In the genomic region with DNA sequence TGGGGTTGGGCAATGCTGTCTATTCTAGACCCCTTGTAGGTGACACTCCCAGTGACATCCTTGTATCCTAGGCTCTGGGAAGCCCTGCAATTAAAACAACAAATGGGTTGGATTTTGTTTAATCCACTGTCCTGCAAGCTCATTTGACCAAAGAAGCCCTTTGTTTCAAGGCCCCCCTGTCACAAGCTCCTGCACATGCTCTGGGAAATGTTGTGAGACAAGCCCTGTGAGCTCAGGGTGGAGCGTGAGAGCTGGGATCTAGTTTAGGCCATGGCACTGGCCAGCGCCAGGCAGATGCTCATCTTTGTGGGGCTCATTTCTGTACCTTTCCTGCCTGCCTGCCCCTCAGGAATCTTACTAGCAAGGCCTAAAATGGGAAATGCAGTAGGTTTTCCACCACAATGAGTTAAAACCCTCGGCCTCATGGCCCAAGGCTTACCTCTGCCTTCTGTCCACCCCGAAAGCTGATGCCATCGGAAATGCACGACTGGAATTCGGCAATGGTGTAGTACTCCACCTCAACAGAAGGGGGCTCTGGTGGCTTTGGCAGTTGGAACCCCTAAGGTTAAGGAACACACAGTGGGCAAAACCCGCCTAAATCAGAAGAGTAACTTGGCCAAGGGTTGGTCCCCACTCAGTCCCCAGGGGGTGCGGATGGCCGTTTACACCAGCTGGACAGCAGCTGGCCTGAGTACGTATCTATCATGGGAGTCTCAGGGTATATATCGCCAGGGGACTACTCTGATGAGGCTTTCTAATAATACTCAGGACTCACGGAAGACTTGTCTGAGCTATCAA, we compare ENCODE assay signal across 8 cellular contexts.
DNase-seq lines count a peak whose midpoint lies in the region; ATAC-seq and TF ChIP-seq lines count a peak whose summit lies in the region.

No MANE protein-coding gene starts in this region.

- no peak overlapping the region for H3K4me3 ChIP-seq in SJCRH30
- H3K4me3 ChIP-seq in astrocyte of the spinal cord (ENCODE audit: low read depth, low read length): no peak overlapping the region

- TF ChIP-seq CTCF in astrocyte of the spinal cord (IDR thresholded peaks at IDR 0.05; ENCODE audit: low read depth, low read length): peak; percentile 81

- H3K9me3 ChIP-seq in SJCRH30 (replicated peaks): no peaks in the 10 kb centered on the region

- no peaks in the 10 kb centered on the region for H3K4me1 ChIP-seq in SJCRH30

- H3K27me3 ChIP-seq in SJCRH30: no peaks in the 10 kb centered on the region

- DNase-seq in Right ventricle myocardium inferior (ENCODE audit: missing footprints) (no peak), cardiac septum (ENCODE audit: low spot score) (no peak), SJCRH30 (peak; percentile 41 to 62), astrocyte of the spinal cord (ENCODE audit: low read depth, low spot score) (peak; percentile 27), hippocampal formation (lab: John Stamatoyannopoulos, UW) (peak; percentile 19 to 25)
- DNase-seq in stimulated activated CD4-positive, alpha-beta T cell treated with anti-CD3 and anti-CD28 coated beads, Interleukin-1b, Interleukin-23, amount 100 ng/mL, for 4 hours (ENCODE audit: low read depth in 2 of 2): peak; percentile 14 to 15

- ATAC-seq in Right ventricle myocardium inferior (peak; percentile 56), HG03439 (IDR thresholded peaks at IDR 0.05; ENCODE audit: unreplicated experiment) (no peak), HG03354 (IDR thresholded peaks at IDR 0.05; ENCODE audit: poor library complexity, severe bottlenecking, unreplicated experiment) (no peak)

- no peak overlapping the region for H3K27ac ChIP-seq in SJCRH30

- intact Hi-C loops in Right ventricle myocardium inferior (cut with DNase I): loop anchor here (1.0 kb wide), 1 partner anchor 81 kb away; no protein-coding TSS in a partner anchor
- intact Hi-C loops in cardiac septum (cut with DNase I): loop anchor here (2.0 kb wide), 1 partner anchor 81 kb away; no protein-coding TSS in a partner anchor

- in situ Hi-C loops in astrocyte of the spinal cord (cut with HindIII; ENCODE audit: low sequenced_read_pairs): no loop called here

- no peaks in the 10 kb centered on the region for H3K36me3 ChIP-seq in SJCRH30

Comparison
In these comparisons a context has a peak if more than half of its experiments do, and no peak if none do; other contexts are left out.
1. DNase-seq: peak in SJCRH30 (2 of 2), astrocyte of the spinal cord (single experiment), hippocampal formation (2 of 2) and stimulated activated CD4-positive, alpha-beta T cell treated with anti-CD3 and anti-CD28 coated beads, Interleukin-1b, Interleukin-23, amount 100 ng/mL, for 4 hours (2 of 2); none in Right ventricle myocardium inferior (single experiment) and cardiac septum (single experiment).